In the genomic region with DNA sequence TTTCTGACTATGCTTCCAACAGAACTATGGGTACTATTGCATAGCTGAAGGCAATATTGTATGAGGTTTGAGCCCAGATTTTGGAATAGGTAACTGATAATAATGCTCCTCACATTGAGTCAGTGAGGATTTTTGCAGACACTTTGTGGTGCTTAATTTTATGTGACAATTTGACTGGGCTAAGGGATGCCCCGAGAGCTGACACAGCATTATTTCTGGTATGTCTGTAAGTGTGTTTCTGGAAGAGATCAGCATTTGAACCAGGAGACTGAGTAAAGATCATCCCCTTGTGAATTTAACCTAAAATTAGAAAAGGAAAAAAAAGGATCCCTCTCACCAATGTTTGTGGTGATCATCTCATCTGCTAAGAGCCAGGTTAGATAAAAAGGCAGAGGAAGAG, we compare ENCODE assay signal across 2 cellular contexts.
TF ChIP-seq lines count a peak whose summit lies in the region.

No MANE protein-coding gene starts in this region.

TF ChIP-seq in IMR-90, 13 proteins besides CTCF, POLR2A, EP300 and RAD21:
- TF ChIP-seq NFE2L2 (IDR thresholded peaks at IDR 0.05; ENCODE audit: low read depth, low read length) (no peak), MAFK (IDR thresholded peaks at IDR 0.05; ENCODE audit: low read depth, low read length) (peak; percentile 77)
TF ChIP-seq in IMR-90: peak in this region for 1.

TF ChIP-seq in H1, 55 proteins besides CTCF, POLR2A, EP300 and RAD21:
- TF ChIP-seq MAFK (IDR thresholded peaks at IDR 0.05; ENCODE audit: low read depth, low read length) (0 out of 2 replicates have a peak, but pooled peaks have one; percentile 9), KDM5A (IDR thresholded peaks at IDR 0.05; ENCODE audit: low read length) (no peak)
